In genomic region chr22:37043828-37044538, GRCh38 we compare ENCODE assay signal across 8 cellular contexts. TPM values are rescaled to one million over a fixed set of nuclear protein-coding genes. Genes with fewer than 3 reads are reported as not detected.
A peak's percentile ranks its signal among the peaks of the same experiment; 100 is the strongest.
DNase-seq lines count a peak whose midpoint lies in the region; ATAC-seq and TF ChIP-seq lines count a peak whose summit lies in the region.

No MANE protein-coding gene starts in this region.

- no peak overlapping the region for H3K27ac Mint-ChIP-seq in GM23338
- no peak overlapping the region for H3K27ac Mint-ChIP-seq in activated T-cell treated with anti-CD3 and anti-CD28 coated beads, Interleukin-2, amount 50 U/mL, for 72 hours

- H3F3A ChIP-seq in GM23338 (replicated peaks; ENCODE audit: low read depth), result no peaks in the 10 kb centered on the region

- H3K4me3 ChIP-seq in GM23338, result no peak overlapping the region
- H3K4me3 ChIP-seq in left ventricle myocardium inferior, result no peak overlapping the region

- H3K79me2 ChIP-seq in GM23338 (replicated peaks; ENCODE audit: insufficient read depth), result no peaks in the 10 kb centered on the region

- TF ChIP-seq CTCF in GM23338 (conservative IDR thresholded peaks at IDR 0.05; ENCODE audit: low read depth in 2 of 2), result peak; percentile 44 to 67
- peak; percentile 77 for TF ChIP-seq CTCF in left ventricle myocardium inferior (IDR thresholded peaks at IDR 0.05; ENCODE audit: borderline replicate concordance)

- H3K27ac ChIP-seq in GM23338 (ENCODE audit: low read depth) (no peak overlapping the region), left ventricle myocardium inferior (replicated peaks) (no peak overlapping the region)

- H3K9me2 ChIP-seq in GM23338 (ENCODE audit: insufficient read depth), result no peaks in the 10 kb centered on the region

- H3K9me3 ChIP-seq in left ventricle myocardium inferior (replicated peaks), result no peaks in the 10 kb centered on the region

- H3K4me3 Mint-ChIP-seq in GM23338, result no peak overlapping the region
- H3K4me3 Mint-ChIP-seq in activated T-cell treated with anti-CD3 and anti-CD28 coated beads, Interleukin-2, amount 50 U/mL, for 72 hours, result no peak overlapping the region

- H3K27me3 Mint-ChIP-seq in GM23338 (ENCODE audit: insufficient read depth, low read depth, poor library complexity), result peaks cover 6% of the 10 kb centered on the region
- no peaks in the 10 kb centered on the region for H3K27me3 Mint-ChIP-seq in activated T-cell treated with anti-CD3 and anti-CD28 coated beads, Interleukin-2, amount 50 U/mL, for 72 hours (ENCODE audit: low read depth)

- H3K4me2 ChIP-seq in GM23338, result no peak overlapping the region

- DNase-seq in COLO829 (ENCODE audit: low spot score) (peak; percentile 42), GM23338 (ENCODE audit: low spot score) (peak; percentile 68), NCI-H69 (lab: John Stamatoyannopoulos, UW) (peak; percentile 35), left ventricle myocardium inferior (peak; percentile 58)
- DNase-seq in activated T-cell treated with anti-CD3 and anti-CD28 coated beads, Interleukin-2, amount 50 U/mL, for 72 hours, result peak; percentile 62 to 70
- peak; percentile 37 for DNase-seq in stimulated activated CD4-positive, alpha-beta T cell treated with anti-CD3 and anti-CD28 coated beads, Interleukin-12 subunit alpha, Interleukin-12 subunit beta, amount 100 ng/mL, for 4 hours

- H3K4me1 Mint-ChIP-seq in GM23338, result peaks cover 19% of the 10 kb centered on the region
- peaks cover 30% of the 10 kb centered on the region for H3K4me1 Mint-ChIP-seq in activated T-cell treated with anti-CD3 and anti-CD28 coated beads, Interleukin-2, amount 50 U/mL, for 72 hours (ENCODE audit: low read depth)

- H3K36me3 ChIP-seq in GM23338 (ENCODE audit: insufficient read depth), result no peaks in the 10 kb centered on the region
- no peaks in the 10 kb centered on the region for H3K36me3 ChIP-seq in left ventricle myocardium inferior

- H4K20me1 ChIP-seq in GM23338 (replicated peaks; ENCODE audit: insufficient read depth), result no peaks in the 10 kb centered on the region

- no peaks in the 10 kb centered on the region; the same call in 2 of the 3 replicates for H3K9me3 Mint-ChIP-seq in GM23338
- no peaks in the 10 kb centered on the region for H3K9me3 Mint-ChIP-seq in activated T-cell treated with anti-CD3 and anti-CD28 coated beads, Interleukin-2, amount 50 U/mL, for 72 hours

- H3K36me3 Mint-ChIP-seq in GM23338 (ENCODE audit: low read depth), result no peaks in the 10 kb centered on the region
- H3K36me3 Mint-ChIP-seq in activated T-cell treated with anti-CD3 and anti-CD28 coated beads, Interleukin-2, amount 50 U/mL, for 72 hours (ENCODE audit: insufficient read depth in 2 of 2), result no peaks in the 10 kb centered on the region

- H3K4me1 ChIP-seq in GM23338 (ENCODE audit: insufficient read depth), result no peaks in the 10 kb centered on the region; the same call in 1 of the 2 replicates
- H3K4me1 ChIP-seq in left ventricle myocardium inferior, result no peaks in the 10 kb centered on the region

- intact Hi-C loops in left ventricle myocardium inferior (cut with micrococcal nuclease), result no loop called here

- H2AFZ ChIP-seq in GM23338, result no peak overlapping the region

- peak; percentile 84 for ATAC-seq in GM23338
- peak; percentile 82 to 84 for ATAC-seq in activated T-cell treated with anti-CD3 and anti-CD28 coated beads, Interleukin-2, amount 50 U/mL, for 72 hours (replicated peaks in 1 of 2)
- ATAC-seq in GM18870 (IDR thresholded peaks at IDR 0.05; ENCODE audit: unreplicated experiment), result no peak
- no peak for ATAC-seq in GM21390 (IDR thresholded peaks at IDR 0.05; ENCODE audit: unreplicated experiment)

- H3K27me3 ChIP-seq in GM23338 (ENCODE audit: insufficient read depth), result no peaks in the 10 kb centered on the region
- peaks cover 29% of the 10 kb centered on the region for H3K27me3 ChIP-seq in left ventricle myocardium inferior (ENCODE audit: low read depth)

TF ChIP-seq in GM23338, 12 proteins besides CTCF, POLR2A, EP300 and RAD21 (continues in another document):
- TF ChIP-seq JUNB (IDR thresholded peaks at IDR 0.05; ENCODE audit: unreplicated experiment) (no peak), ETS1 (IDR thresholded peaks at IDR 0.05) (no peak), ZNF331 (CRISPR knock-in tag; IDR thresholded peaks at IDR 0.05; ENCODE audit: low read depth) (no peak), CREB1 (CRISPR knock-in tag; IDR thresholded peaks at IDR 0.05; ENCODE audit: low read depth) (no peak), NANOG (IDR thresholded peaks at IDR 0.05; ENCODE audit: borderline replicate concordance) (no peak)
- TF ChIP-seq, protein P1, sequence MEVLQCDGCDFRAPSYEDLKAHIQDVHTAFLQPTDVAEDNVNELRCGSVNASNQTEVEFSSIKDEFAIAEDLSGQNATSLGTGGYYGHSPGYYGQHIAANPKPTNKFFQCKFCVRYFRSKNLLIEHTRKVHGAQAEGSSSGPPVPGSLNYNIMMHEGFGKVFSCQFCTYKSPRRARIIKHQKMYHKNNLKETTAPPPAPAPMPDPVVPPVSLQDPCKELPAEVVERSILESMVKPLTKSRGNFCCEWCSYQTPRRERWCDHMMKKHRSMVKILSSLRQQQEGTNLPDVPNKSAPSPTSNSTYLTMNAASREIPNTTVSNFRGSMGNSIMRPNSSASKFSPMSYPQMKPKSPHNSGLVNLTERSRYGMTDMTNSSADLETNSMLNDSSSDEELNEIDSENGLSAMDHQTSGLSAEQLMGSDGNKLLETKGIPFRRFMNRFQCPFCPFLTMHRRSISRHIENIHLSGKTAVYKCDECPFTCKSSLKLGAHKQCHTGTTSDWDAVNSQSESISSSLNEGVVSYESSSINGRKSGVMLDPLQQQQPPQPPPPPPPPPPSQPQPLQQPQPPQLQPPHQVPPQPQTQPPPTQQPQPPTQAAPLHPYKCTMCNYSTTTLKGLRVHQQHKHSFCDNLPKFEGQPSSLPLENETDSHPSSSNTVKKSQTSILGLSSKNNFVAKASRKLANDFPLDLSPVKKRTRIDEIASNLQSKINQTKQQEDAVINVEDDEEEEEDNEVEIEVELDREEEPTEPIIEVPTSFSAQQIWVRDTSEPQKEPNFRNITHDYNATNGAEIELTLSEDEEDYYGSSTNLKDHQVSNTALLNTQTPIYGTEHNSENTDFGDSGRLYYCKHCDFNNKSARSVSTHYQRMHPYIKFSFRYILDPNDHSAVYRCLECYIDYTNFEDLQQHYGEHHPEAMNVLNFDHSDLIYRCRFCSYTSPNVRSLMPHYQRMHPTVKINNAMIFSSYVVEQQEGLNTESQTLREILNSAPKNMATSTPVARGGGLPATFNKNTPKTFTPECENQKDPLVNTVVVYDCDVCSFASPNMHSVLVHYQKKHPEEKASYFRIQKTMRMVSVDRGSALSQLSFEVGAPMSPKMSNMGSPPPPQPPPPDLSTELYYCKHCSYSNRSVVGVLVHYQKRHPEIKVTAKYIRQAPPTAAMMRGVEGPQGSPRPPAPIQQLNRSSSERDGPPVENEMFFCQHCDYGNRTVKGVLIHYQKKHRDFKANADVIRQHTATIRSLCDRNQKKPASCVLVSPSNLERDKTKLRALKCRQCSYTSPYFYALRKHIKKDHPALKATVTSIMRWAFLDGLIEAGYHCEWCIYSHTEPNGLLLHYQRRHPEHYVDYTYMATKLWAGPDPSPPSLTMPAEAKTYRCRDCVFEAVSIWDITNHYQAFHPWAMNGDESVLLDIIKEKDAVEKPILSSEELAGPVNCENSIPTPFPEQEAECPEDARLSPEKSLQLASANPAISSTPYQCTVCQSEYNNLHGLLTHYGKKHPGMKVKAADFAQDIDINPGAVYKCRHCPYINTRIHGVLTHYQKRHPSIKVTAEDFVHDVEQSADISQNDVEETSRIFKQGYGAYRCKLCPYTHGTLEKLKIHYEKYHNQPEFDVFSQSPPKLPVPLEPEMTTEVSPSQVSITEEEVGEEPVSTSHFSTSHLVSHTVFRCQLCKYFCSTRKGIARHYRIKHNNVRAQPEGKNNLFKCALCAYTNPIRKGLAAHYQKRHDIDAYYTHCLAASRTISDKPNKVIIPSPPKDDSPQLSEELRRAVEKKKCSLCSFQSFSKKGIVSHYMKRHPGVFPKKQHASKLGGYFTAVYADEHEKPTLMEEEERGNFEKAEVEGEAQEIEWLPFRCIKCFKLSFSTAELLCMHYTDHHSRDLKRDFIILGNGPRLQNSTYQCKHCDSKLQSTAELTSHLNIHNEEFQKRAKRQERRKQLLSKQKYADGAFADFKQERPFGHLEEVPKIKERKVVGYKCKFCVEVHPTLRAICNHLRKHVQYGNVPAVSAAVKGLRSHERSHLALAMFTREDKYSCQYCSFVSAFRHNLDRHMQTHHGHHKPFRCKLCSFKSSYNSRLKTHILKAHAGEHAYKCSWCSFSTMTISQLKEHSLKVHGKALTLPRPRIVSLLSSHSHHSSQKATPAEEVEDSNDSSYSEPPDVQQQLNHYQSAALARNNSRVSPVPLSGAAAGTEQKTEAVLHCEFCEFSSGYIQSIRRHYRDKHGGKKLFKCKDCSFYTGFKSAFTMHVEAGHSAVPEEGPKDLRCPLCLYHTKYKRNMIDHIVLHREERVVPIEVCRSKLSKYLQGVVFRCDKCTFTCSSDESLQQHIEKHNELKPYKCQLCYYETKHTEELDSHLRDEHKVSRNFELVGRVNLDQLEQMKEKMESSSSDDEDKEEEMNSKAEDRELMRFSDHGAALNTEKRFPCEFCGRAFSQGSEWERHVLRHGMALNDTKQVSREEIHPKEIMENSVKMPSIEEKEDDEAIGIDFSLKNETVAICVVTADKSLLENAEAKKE (CRISPR knock-in tag; IDR thresholded peaks at IDR 0.05), result no peak

RNA-seq across cellular contexts. Expression of gene KCTD17, which starts 7.6 kb away (rescaled TPM):
- total RNA-seq in GM23338 (2014; rRNA removed; shearing (Covaris generic)), result 26.9 and 35.0 TPM in 2 replicates
- 21.2 and 25.1 TPM in 2 replicates for polyA plus RNA-seq in GM23338 (2016; fragmentation: Nextera tagmentation; extraction: Ambion mirVana)
- total RNA-seq in activated T-cell treated with anti-CD3 and anti-CD28 coated beads, Interleukin-2, amount 50 U/mL, for 72 hours, result 10 to 100 TPM; 27.9 to 30.1 TPM
- total RNA-seq in left ventricle myocardium inferior, result 14.3 TPM

RNA-seq across cellular contexts. Expression of gene MPST, which starts 24.4 kb away (rescaled TPM):
- total RNA-seq in GM23338 (2014; rRNA removed; shearing (Covaris generic)), result 121 and 158 TPM in 2 replicates
- 85.5 and 86.2 TPM in 2 replicates for polyA plus RNA-seq in GM23338 (2016; fragmentation: Nextera tagmentation; extraction: Ambion mirVana)
- total RNA-seq in activated T-cell treated with anti-CD3 and anti-CD28 coated beads, Interleukin-2, amount 50 U/mL, for 72 hours, result 10 to 100 TPM; 14.2 to 28.1 TPM
- total RNA-seq in left ventricle myocardium inferior, result 58.3 TPM

RNA-seq across cellular contexts. Expression of gene TST, which starts 24.7 kb away (rescaled TPM):
- total RNA-seq in GM23338 (2014; rRNA removed; shearing (Covaris generic)), result 32.4 and 32.7 TPM in 2 replicates
- 14.6 and 16.3 TPM in 2 replicates for polyA plus RNA-seq in GM23338 (2016; fragmentation: Nextera tagmentation; extraction: Ambion mirVana)
- total RNA-seq in activated T-cell treated with anti-CD3 and anti-CD28 coated beads, Interleukin-2, amount 50 U/mL, for 72 hours, result 1 to 10 TPM; 3.5 to 6.7 TPM
- 39.8 TPM for total RNA-seq in left ventricle myocardium inferior

Comparison
In these comparisons a context has a peak if more than half of its experiments do, and no peak if none do; other contexts are left out.
1. ATAC-seq: peak in GM23338 (single experiment) and activated T-cell treated with anti-CD3 and anti-CD28 coated beads, Interleukin-2, amount 50 U/mL, for 72 hours (2 of 2); none in GM18870 (single experiment) and GM21390 (single experiment).
2. Peak in every context shown above with its lines, with median percentiles within 50 percentile points of each other: DNase-seq.